In the genomic region with DNA sequence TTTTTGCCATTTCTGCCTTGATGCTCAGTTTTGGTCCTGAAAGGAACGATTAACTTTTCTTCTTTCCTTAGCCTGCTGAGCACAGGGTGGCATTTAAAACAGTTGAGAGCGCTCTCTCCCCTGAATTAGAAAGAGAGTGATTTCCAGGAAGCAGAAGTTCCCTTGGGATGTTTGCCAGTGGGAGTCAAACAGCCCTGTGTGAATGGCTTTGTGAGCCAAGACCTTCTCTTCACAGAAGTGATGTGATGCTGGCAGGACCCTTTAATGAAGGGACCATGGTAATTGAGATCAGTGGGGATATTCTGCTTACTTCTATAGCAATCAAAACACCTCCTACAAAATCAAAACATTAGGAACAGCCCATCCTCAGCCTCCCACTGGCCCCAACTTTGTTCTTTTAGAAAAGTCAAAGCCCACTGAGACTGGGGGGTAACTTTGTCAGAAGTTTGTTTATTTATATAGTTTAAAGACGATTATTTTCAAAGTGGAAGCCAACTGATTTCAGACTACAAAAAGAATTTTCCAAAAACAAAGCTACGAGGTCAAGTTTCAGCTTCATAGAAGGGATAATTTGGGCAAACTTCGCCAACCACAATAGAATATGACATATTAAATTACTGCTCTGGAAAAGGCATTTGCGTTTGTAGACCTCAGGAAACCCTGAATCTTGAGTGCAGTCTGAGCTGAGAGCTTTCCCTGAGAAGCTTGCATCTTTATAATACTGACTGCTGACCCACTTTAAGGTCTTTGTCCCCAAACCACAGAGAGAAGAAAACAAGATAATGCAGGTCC, we compare ENCODE assay signal across 16 cellular contexts.
"Had no signal": no experiment of that assay in that cellular context is flagged by ENCODE, and none has a peak within 500 bp of the region (broad histone marks: within the 10 kb centered on the region; RNA-seq: fewer than 3 reads in every experiment).

No MANE protein-coding gene starts in this region.

- H3K27ac ChIP-seq: coronary artery, hepatocyte, suprapubic skin, upper lobe of right lung, WERI-Rb-1 had no signal

- H3K9me3 ChIP-seq: mucosa of descending colon, suprapubic skin, upper lobe of right lung had no signal

- H3K27me3 ChIP-seq: hepatocyte, suprapubic skin, upper lobe of right lung had no signal

- DNase-seq: activated CD4-positive, alpha-beta T cell treated with anti-CD3 and anti-CD28 coated beads for 4 hours; activated CD8-positive, alpha-beta memory T cell treated with anti-CD3 and anti-CD28 coated beads, Interleukin-2, amount 50 U/mL, for 48 hours; activated CD8-positive, alpha-beta T cell treated with anti-CD3 and anti-CD28 coated beads, Interleukin-2, amount 10 ng/mL, durations not matched to agents 7 days and 5 days; central memory CD4-positive, alpha-beta T cell; effector memory CD4-positive, alpha-beta T cell; mucosa of descending colon; natural killer cell; stimulated activated CD4-positive, alpha-beta T cell treated with anti-CD3 and anti-CD28 coated beads, Interleukin-4, amount 100 ng/mL, for 1 hour; stimulated activated CD8-positive, alpha-beta memory T cell treated with anti-CD3 and anti-CD28 coated beads, Interleukin-4, amount 100 ng/mL, for 48 hours; stimulated activated naive CD8-positive, alpha-beta T cell treated with anti-CD3 and anti-CD28 coated beads, Interleukin-15, Interleukin-2, amounts not matched to agents 100 U/mL and 50 U/mL, for 24 hours; T-cell; upper lobe of right lung; WERI-Rb-1 had no signal

- ATAC-seq: activated CD8-positive, alpha-beta T cell treated with anti-CD3 and anti-CD28 coated beads, Interleukin-2, amount 10 ng/mL, durations not matched to agents 7 days and 5 days; mucosa of descending colon; natural killer cell; stimulated activated naive CD8-positive, alpha-beta T cell treated with anti-CD3 and anti-CD28 coated beads, Interleukin-15, Interleukin-2, amounts not matched to agents 100 U/mL and 50 U/mL, for 24 hours; T-cell; upper lobe of right lung had no signal

- H3K4me3 ChIP-seq: coronary artery, hepatocyte, mucosa of descending colon, suprapubic skin, upper lobe of right lung had no signal

- H3K4me1 ChIP-seq: suprapubic skin, upper lobe of right lung had no signal

- H3K4me2 ChIP-seq: hepatocyte had no signal

- H2AFZ ChIP-seq: hepatocyte had no signal

- H3K36me3 ChIP-seq: suprapubic skin, upper lobe of right lung, WERI-Rb-1 had no signal
